22 cellular contexts compared by ENCODE assay signal in the genomic region with DNA sequence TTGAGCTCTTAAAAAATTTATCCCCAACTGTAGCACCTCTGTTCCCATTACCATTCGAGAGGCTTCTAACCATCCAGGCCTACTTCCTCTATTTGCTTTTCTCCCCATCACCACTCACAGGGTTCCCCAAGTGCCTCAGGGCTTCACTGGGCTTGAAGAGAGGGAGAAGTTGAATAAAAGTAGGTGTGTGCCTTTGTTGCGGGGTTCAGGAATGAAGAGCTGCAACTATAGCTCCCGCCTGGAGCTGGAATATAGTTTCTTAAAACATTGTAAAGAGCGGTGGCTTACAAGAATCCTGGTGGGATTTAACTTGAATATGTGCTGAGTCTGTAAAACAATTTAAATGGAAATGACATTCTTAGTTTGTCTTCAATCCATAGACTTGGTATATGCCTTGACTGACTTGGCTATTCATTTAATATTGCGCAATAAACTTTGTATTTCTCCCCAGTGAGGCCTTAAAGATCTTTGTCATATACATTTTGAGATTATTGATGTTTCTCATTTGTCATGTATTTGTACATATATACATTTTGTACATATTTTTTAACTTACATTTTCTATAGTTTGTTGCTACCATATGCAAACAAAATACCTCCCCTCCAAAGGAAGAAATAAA. TPM values are rescaled to one million over a fixed set of nuclear protein-coding genes. Genes with fewer than 3 reads are reported as not detected.
DNase-seq lines count a peak whose midpoint lies in the region; ATAC-seq, FAIRE-seq and TF ChIP-seq lines count a peak whose summit lies in the region.
"Had no signal": no experiment of that assay in that cellular context is flagged by ENCODE, and none has a peak within 500 bp of the region (broad histone marks: within the 10 kb centered on the region; RNA-seq: fewer than 3 reads in every experiment).

No MANE protein-coding gene starts in this region.

- no peaks in the 10 kb centered on the region for H4K20me1 ChIP-seq in GM23338 (replicated peaks; ENCODE audit: insufficient read depth)
- H4K20me1 ChIP-seq in H1 (replicated peaks in 1 of 2; ENCODE audit: control insufficient read depth in 1 of 2, insufficient read depth in 2 of 2, low read length in 2 of 2): peaks cover 0 to 2% of the 10 kb centered on the region in 2 experiments

- H3K9me2 ChIP-seq in GM23338 (ENCODE audit: insufficient read depth): no peaks in the 10 kb centered on the region

- no peak overlapping the region for H2AK5ac ChIP-seq in H1 (ENCODE audit: low read depth, low read length)

- H2AFZ ChIP-seq in GM23338: no peak overlapping the region
- no peak overlapping the region for H2AFZ ChIP-seq in H1 (ENCODE audit: low read length)

- H3K9me3 ChIP-seq in H1 (ENCODE audit: insufficient read depth in 2 of 2, low read depth in 1 of 2, low read length in 1 of 2) (no peaks in the 10 kb centered on the region), prostate gland (no peaks in the 10 kb centered on the region), Peyer's patch (no peaks in the 10 kb centered on the region)

- H3K4me3 Mint-ChIP-seq in GM23338: no peak overlapping the region
- H3K4me3 Mint-ChIP-seq: CD8-positive, alpha-beta memory T cell; HFFc6 had no signal

- H3K27ac Mint-ChIP-seq in GM23338: no peak overlapping the region
- H3K27ac Mint-ChIP-seq: HFFc6 had no signal

- ATAC-seq in GM23338: peak; percentile 50; the same call in 2 of the 3 replicates
- ATAC-seq: PC-3 had no signal

- H3K36me3 ChIP-seq in GM23338 (ENCODE audit: insufficient read depth) (no peaks in the 10 kb centered on the region), H1 (ENCODE audit: control insufficient read depth in 2 of 4, insufficient read depth in 4 of 4, low read length in 3 of 4) (no peaks in the 10 kb centered on the region), prostate gland (no peaks in the 10 kb centered on the region), Peyer's patch (no peaks in the 10 kb centered on the region)
- H3K36me3 ChIP-seq: SJCRH30 had no signal

- H3K36me3 Mint-ChIP-seq in GM23338 (ENCODE audit: low read depth): no peaks in the 10 kb centered on the region
- H3K36me3 Mint-ChIP-seq: CD8-positive, alpha-beta memory T cell had no signal

- peak overlapping the region; percentile 38; the same call in 1 of the 2 replicates for H3K4me2 ChIP-seq in GM23338
- H3K4me2 ChIP-seq in H1 (ENCODE audit: insufficient read depth in 1 of 2, low read depth in 2 of 2, low read length in 2 of 2): peak overlapping the region in 1 of 2 experiments; percentile 18; a peak in 1 of 4 replicates

- no peak overlapping the region for H4K91ac ChIP-seq in H1 (replicated peaks; ENCODE audit: insufficient read length, low read length)

- peak; percentile 34 for DNase-seq in GM23338 (ENCODE audit: low spot score)
- no peak for DNase-seq in H1 (ENCODE audit: low read depth in 1 of 2, low spot score in 2 of 2)
- no peak for DNase-seq in prostate gland (ENCODE audit: low spot score)
- no peak for DNase-seq in Peyer's patch
- no peak for DNase-seq in A172 (ENCODE audit: low spot score)
- DNase-seq in NCI-H128 (lab: John Stamatoyannopoulos, UW; ENCODE audit: unreplicated experiment): no peak
- DNase-seq: ACHN; C1 segment of cervical spinal cord; CD8-positive, alpha-beta memory T cell; DMS79 treated with DMSO at 0.1 percent for 48 hours; HFFc6; Kasumi-1; MM.1S; NCI-H1105 treated with DMSO at 0.1 percent for 48 hours; NCI-H187; NCI-H2227 treated with DMSO at 0.1 percent for 48 hours; NCI-H510A treated with DMSO at 0.1 percent for 48 hours; NCI-H82; PC-3; SJCRH30 had no signal

- no peak overlapping the region for H2BK5ac ChIP-seq in H1 (ENCODE audit: low read depth, low read length)

- peak; percentile 39 for FAIRE-seq in H1 (lab: Jason Lieb, UNC)

- peaks cover 6% of the 10 kb centered on the region for H3K27me3 Mint-ChIP-seq in GM23338 (ENCODE audit: insufficient read depth, low read depth, poor library complexity)

- H3K27me3 ChIP-seq in GM23338 (ENCODE audit: insufficient read depth): peaks cover 2% of the 10 kb centered on the region; the same call in 1 of the 2 replicates
- no peaks in the 10 kb centered on the region for H3K27me3 ChIP-seq in H1 (replicated peaks in 1 of 4; ENCODE audit: control insufficient read depth in 3 of 4, extremely low read depth in 1 of 4, insufficient read depth in 3 of 4, low read length in 3 of 4)
- H3K27me3 ChIP-seq in prostate gland (replicated peaks; ENCODE audit: insufficient read depth): no peaks in the 10 kb centered on the region
- H3K27me3 ChIP-seq in Peyer's patch: no peaks in the 10 kb centered on the region

- TF ChIP-seq POLR2A in H1 (IDR thresholded peaks at IDR 0.05; ENCODE audit: control extremely low read depth in 1 of 2, low read depth in 2 of 2, low read length in 2 of 2) (no peak), prostate gland (IDR thresholded peaks at IDR 0.05) (no peak), Peyer's patch (IDR thresholded peaks at IDR 0.05) (no peak)

- no peak overlapping the region for H3K18ac ChIP-seq in H1 (ENCODE audit: extremely low read depth, low read length)

- H3K4me1 ChIP-seq in GM23338 (ENCODE audit: insufficient read depth) (peaks cover 12% of the 10 kb centered on the region), H1 (replicated peaks in 1 of 4; ENCODE audit: control insufficient read depth in 3 of 4, insufficient read depth in 4 of 4, low read length in 3 of 4) (peaks cover 0 to 7% (median 2%) of the 10 kb centered on the region in 4 experiments; a peak in 3 of 7 replicates), prostate gland (replicated peaks) (peaks cover 4% of the 10 kb centered on the region), Peyer's patch (no peaks in the 10 kb centered on the region)
- H3K4me1 ChIP-seq: SJCRH30 had no signal

- H3K4me1 Mint-ChIP-seq in GM23338: peaks cover 18% of the 10 kb centered on the region
- H3K4me1 Mint-ChIP-seq: CD8-positive, alpha-beta memory T cell had no signal

- no peak overlapping the region for H2BK20ac ChIP-seq in H1 (ENCODE audit: low read length)

- no peak overlapping the region for H4K5ac ChIP-seq in H1 (ENCODE audit: insufficient read length, low read depth, low read length)

- H3F3A ChIP-seq in GM23338 (replicated peaks; ENCODE audit: low read depth): no peaks in the 10 kb centered on the region

- H2BK120ac ChIP-seq in H1 (replicated peaks; ENCODE audit: low read depth, low read length): no peak overlapping the region

- peaks cover 2% of the 10 kb centered on the region for H3K79me1 ChIP-seq in H1 (ENCODE audit: low read depth, low read length)

- no peaks in the 10 kb centered on the region for H3K23me2 ChIP-seq in H1 (ENCODE audit: low read depth, low read length)

- TF ChIP-seq EP300 in Ishikawa (IDR thresholded peaks at IDR 0.05; ENCODE audit: borderline replicate concordance): no peak
- TF ChIP-seq EP300 in H1 (IDR thresholded peaks at IDR 0.05; ENCODE audit: borderline replicate concordance in 1 of 2, low read depth in 2 of 2, low read length in 2 of 2): no peak

- no peak overlapping the region for H2BK12ac ChIP-seq in H1 (ENCODE audit: low read depth, low read length)

- H3K79me2 ChIP-seq in GM23338 (replicated peaks; ENCODE audit: insufficient read depth) (peaks cover 28% of the 10 kb centered on the region), H1 (ENCODE audit: control insufficient read depth in 1 of 2, insufficient read depth in 2 of 2, low read length in 2 of 2) (peaks cover 0 to 23% of the 10 kb centered on the region in 2 experiments; a peak in 2 of 4 replicates)

- no peak for TF ChIP-seq RAD21 in Ishikawa (IDR thresholded peaks at IDR 0.05; ENCODE audit: low read depth)
- no peak for TF ChIP-seq RAD21 in H1 (IDR thresholded peaks at IDR 0.05 in 1 of 2, conservative IDR thresholded peaks at IDR 0.05 in 1 of 2; ENCODE audit: low read depth in 2 of 2, low read length in 2 of 2)

- intact Hi-C loops in prostate gland (cut with DNase I): loop anchor here (2.0 kb wide), 1 partner anchor 57 kb away; no protein-coding TSS in a partner anchor

- WGBS in H1 (ENCODE audit: extremely low coverage in 1 of 2, insufficient coverage in 1 of 2, insufficient read length in 1 of 2, insufficient replicate concordance in 2 of 2, low coverage in 1 of 2, low lambda C conversion rate in 2 of 2, missing lambda C conversion rate in 1 of 2), 2 experiments: 78% methylated on average over 5 of the region's 5 CpGs; no CpG with 5 or more reads in 1 of the 2 experiments
- WGBS in prostate gland: 73% methylated on average over 5 of the region's 5 CpGs

- H3K27ac ChIP-seq in GM23338 (ENCODE audit: low read depth) (0 out of 2 replicates have a peak overlapping the region, but pooled peaks have one; percentile 40), H1 (ENCODE audit: low read depth, low read length) (no peak overlapping the region), prostate gland (peak overlapping the region; percentile 9 to 44), Peyer's patch (no peak overlapping the region)
- H3K27ac ChIP-seq: RWPE1, SJCRH30 had no signal

- CTCF ChIA-PET in H1 (lab: Charles Lee; ENCODE audit: partially characterized antibody): interaction anchor here (0.6 to 1.4 kb wide), 3 partner anchors 87 to 735 kb away, joined by 3 to 5 read pairs (median 4); no protein-coding TSS in a partner anchor

- H3K9me3 Mint-ChIP-seq in GM23338: no peaks in the 10 kb centered on the region
- H3K9me3 Mint-ChIP-seq: HFFc6 had no signal

- H3K14ac ChIP-seq in H1 (ENCODE audit: insufficient read length): no peak overlapping the region

- no peak overlapping the region for H4K8ac ChIP-seq in H1 (ENCODE audit: extremely low read depth, insufficient read depth, low read length)

- no peak overlapping the region for H2BK15ac ChIP-seq in H1 (ENCODE audit: low read length)

- H3K4me3 ChIP-seq in GM23338: no peak overlapping the region
- H3K4me3 ChIP-seq in H1 (ENCODE audit: extremely low read depth in 1 of 4, insufficient read depth in 2 of 4, low read depth in 3 of 4, low read length in 4 of 4): no peak overlapping the region
- no peak overlapping the region for H3K4me3 ChIP-seq in prostate gland
- no peak overlapping the region for H3K4me3 ChIP-seq in Peyer's patch
- H3K4me3 ChIP-seq: SJCRH30 had no signal

- TF ChIP-seq CTCF in GM23338 (conservative IDR thresholded peaks at IDR 0.05; ENCODE audit: low read depth in 2 of 2) (no peak), H1 (IDR thresholded peaks at IDR 0.05; ENCODE audit: control extremely low read depth in 1 of 3, insufficient read depth in 1 of 3, low read depth in 1 of 3, low read length in 3 of 3) (no peak), prostate gland (IDR thresholded peaks at IDR 0.05) (no peak), Peyer's patch (IDR thresholded peaks at IDR 0.05) (no peak)

- POLR2A ChIA-PET in H1 (lab: Charles Lee; ENCODE audit: partially characterized antibody): interaction anchor here (1.0 to 1.5 kb wide), 5 partner anchors 9 to 285 kb away, joined by 3 to 5 read pairs (median 4); no protein-coding TSS in a partner anchor

- no peak overlapping the region for H3K23ac ChIP-seq in H1 (ENCODE audit: insufficient read length)

- no peak overlapping the region for H3K4ac ChIP-seq in H1 (replicated peaks; ENCODE audit: insufficient read length, low read depth, low read length)

- no peak overlapping the region for H3K56ac ChIP-seq in H1 (replicated peaks; ENCODE audit: insufficient read length, low read depth, low read length)

- no peak overlapping the region for H3K9ac ChIP-seq in H1 (replicated peaks in 1 of 4; ENCODE audit: extremely low read depth in 1 of 4, low read depth in 3 of 4, low read length in 3 of 4)

RNA-seq across cellular contexts. Expression of a gene that starts 7.2 kb away (rescaled TPM):
- 10.0 and 11.6 TPM in 2 replicates for total RNA-seq in GM23338 (2014; rRNA removed; shearing (Covaris generic))
- polyA plus RNA-seq in GM23338 (2016; fragmentation: Nextera tagmentation; extraction: Ambion mirVana) (5.7 and 5.8 TPM in 2 replicates), H1 (2011; rRNA removed) (14.8 and 15.3 TPM in 2 replicates)
- total RNA-seq in H1 (2021; fragmentation: NEBNext Ultra II Directional; extraction: Animal tissue kit (Norgen Biotek cat#: 25700)): 22.8 and 25.0 TPM in 2 replicates
- 13.0 TPM for polyA plus RNA-seq in H1 (2011; cell fraction: cytosol; rRNA removed)
- 64.5 TPM for polyA plus RNA-seq in H1 (2011; cell fraction: nucleus; rRNA removed)
- 12.3 to 17.8 TPM (median 15.6 TPM) in 4 replicates for polyA plus RNA-seq in H1 (2012, experiment 1 of 2)
- 9.5 TPM for polyA plus RNA-seq in H1 (2012, experiment 2 of 2)
- polyA plus RNA-seq in H1 (2013, experiment 1 of 2): 40.5 TPM
- 39.5 TPM for polyA plus RNA-seq in H1 (2013, experiment 2 of 2)
- polyA minus RNA-seq in H1 (2011; rRNA and poly(A)+ RNA removed): 15.9 and 17.4 TPM in 2 replicates
- 7.4 TPM for polyA minus RNA-seq in H1 (2011; cell fraction: cytosol; rRNA and poly(A)+ RNA removed)
- 23.6 TPM for polyA minus RNA-seq in H1 (2011; cell fraction: nucleus; rRNA and poly(A)+ RNA removed)
- total RNA-seq in prostate gland (10 to 100 TPM; 10.2 to 32.8 TPM), Peyer's patch (10 to 100 TPM in 1 of 4 donors, 1 to 10 TPM in 2, under 1 TPM in 1; 0.70 to 19.8 (median 3.5) TPM)
- 0.78 and 1.7 TPM in 2 replicates for total RNA-seq in A172 (2014; rRNA removed; shearing (Covaris generic))
- total RNA-seq: CD8-positive, alpha-beta memory T cell had no signal
- polyA plus RNA-seq: CD8-positive, alpha-beta memory T cell had no signal

Comparison
In these comparisons a context has a peak if more than half of its experiments do, and no peak if none do; other contexts are left out.
1. H3K27ac ChIP-seq: peak in GM23338 (single experiment) and prostate gland (2 of 2); none in H1 (single experiment) and Peyer's patch (0 of 4).